Comparison of ENCODE assay signal across 17 cellular contexts in the genomic region with DNA sequence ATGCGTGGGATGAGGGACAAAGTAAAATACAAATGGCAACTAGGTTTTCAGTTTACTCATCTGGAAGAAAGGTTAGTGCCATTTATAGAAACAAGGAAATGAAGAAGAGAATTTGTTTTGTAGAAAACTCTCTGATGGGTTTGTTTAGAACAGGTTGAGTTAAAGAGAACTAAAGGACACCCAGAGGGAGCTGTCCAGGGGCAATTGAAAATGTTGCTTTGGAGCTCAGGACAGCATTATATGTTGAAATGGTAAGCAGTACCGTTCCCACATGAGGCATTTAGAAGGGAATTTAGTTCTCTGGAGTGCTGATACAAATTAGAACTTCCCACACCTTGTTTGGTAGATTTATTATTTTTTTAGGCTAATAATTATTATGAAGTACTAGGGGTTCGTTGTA.
DNase-seq lines count a peak whose midpoint lies in the region; TF ChIP-seq lines count a peak whose summit lies in the region.
"Had no signal": no experiment of that assay in that cellular context is flagged by ENCODE, and none has a peak within 500 bp of the region (broad histone marks: within the 10 kb centered on the region; RNA-seq: fewer than 3 reads in every experiment).

No MANE protein-coding gene starts in this region.

- no peak overlapping the region for H4K5ac ChIP-seq in H9 (ENCODE audit: insufficient read length, low read depth, low read length)

- H3K9ac ChIP-seq in H9 (ENCODE audit: extremely low read depth, insufficient read length, low read length) = no peak overlapping the region
- no peak overlapping the region for H3K9ac ChIP-seq in HUES64 (ENCODE audit: low read depth, low read length)
- H3K9ac ChIP-seq in iPS-20b (ENCODE audit: low read depth, low read length) = no peak overlapping the region
- H3K9ac ChIP-seq: GM23248 had no signal

- no peak overlapping the region for H2AK5ac ChIP-seq in H9 (ENCODE audit: insufficient read length, low read length)

- DNase-seq in H9 (no peak), EL (no peak), A673 (ENCODE audit: low spot score) (no peak)
- no peak for DNase-seq in activated CD4-positive, alpha-beta T cell treated with anti-CD3 and anti-CD28 coated beads for 1 hour
- DNase-seq: 8988T; C1 segment of cervical spinal cord; Calu3; CD4-positive, alpha-beta memory T cell; COR-L47; DMS53; DMS79 treated with DMSO at 0.1 percent for 48 hours; GM23248; HCEC 1CT had no signal

- H4K20me1 ChIP-seq in H9 (ENCODE audit: control insufficient read depth, insufficient read depth, insufficient read length) = no peaks in the 10 kb centered on the region

- H3K36me3 ChIP-seq in HUES64 (ENCODE audit: insufficient read depth, low read length) (peaks cover 100% of the 10 kb centered on the region), iPS-20b (ENCODE audit: insufficient read depth, low read depth, low read length) (peaks cover 100% of the 10 kb centered on the region), A673 (ENCODE audit: insufficient read depth, low read length, poor library complexity, severe bottlenecking) (peaks cover 25% of the 10 kb centered on the region)

- H2BK20ac ChIP-seq in H9 (ENCODE audit: low read depth, low read length, poor library complexity, severe bottlenecking) = no peak overlapping the region

- H3K14ac ChIP-seq in H9 (ENCODE audit: insufficient read depth, low read length) = no peak overlapping the region

- H3K23ac ChIP-seq in H9 (ENCODE audit: insufficient read length, low read depth, low read length) = no peak overlapping the region

- peaks cover 5% of the 10 kb centered on the region for H3K79me1 ChIP-seq in H9 (ENCODE audit: insufficient read depth, low read depth, low read length, poor library complexity, severe bottlenecking)

- no peak overlapping the region for H2BK15ac ChIP-seq in H9 (ENCODE audit: low read depth, low read length)

- H3T11ph ChIP-seq in H9 (ENCODE audit: low read length) = no peak overlapping the region

- no peaks in the 10 kb centered on the region for H3K23me2 ChIP-seq in H9 (ENCODE audit: insufficient read length, low read depth, low read length, poor library complexity, severe bottlenecking)

- H3K9me3 Mint-ChIP-seq in H9 = no peaks in the 10 kb centered on the region
- peaks cover 0 to 8% (median 3%) of the 10 kb centered on the region in 5 experiments for H3K9me3 Mint-ChIP-seq in brain

- no peak overlapping the region for H3K4ac ChIP-seq in H9 (ENCODE audit: low read depth, low read length)

- intact Hi-C loops in A673 (cut with micrococcal nuclease; ENCODE audit: unreplicated experiment) = no loop called here

- no peak overlapping the region for H2BK12ac ChIP-seq in H9 (ENCODE audit: insufficient read length, low read depth, low read length)

- H2BK5ac ChIP-seq in H9 (ENCODE audit: insufficient read length, low read length) = no peak overlapping the region

- no TSS peak for BruUV-seq in A673 (replicated peaks; lab: Mats Ljungman, UMichigan)

- H3K79me2 ChIP-seq in H9 (ENCODE audit: insufficient read depth, low read length) = no peaks in the 10 kb centered on the region

- H3K4me3 Mint-ChIP-seq in H9 (0 out of 5 replicates have a peak overlapping the region, but pooled peaks of 1 of the 2 experiments have one; percentile 3), brain (no peak overlapping the region)
- H3K4me3 Mint-ChIP-seq: CD4-positive, alpha-beta memory T cell had no signal

- peaks cover 31 to 33% of the 10 kb centered on the region in 2 experiments for H3K4me1 Mint-ChIP-seq in H9
- H3K4me1 Mint-ChIP-seq in brain = peaks cover 28% of the 10 kb centered on the region
- H3K4me1 Mint-ChIP-seq: CD4-positive, alpha-beta memory T cell had no signal

- H3K4me1 ChIP-seq in H9 (ENCODE audit: insufficient read depth, low read length) = peaks cover 2% of the 10 kb centered on the region; the same call in 1 of the 2 replicates
- peaks cover 25% of the 10 kb centered on the region for H3K4me1 ChIP-seq in HUES64 (ENCODE audit: insufficient read depth, low read length)
- H3K4me1 ChIP-seq in iPS-20b (ENCODE audit: insufficient read depth, low read length) = peaks cover 21% of the 10 kb centered on the region; the same call in 1 of the 2 replicates
- H3K4me1 ChIP-seq in A673 (ENCODE audit: insufficient read depth, low read length, poor library complexity, severe bottlenecking) = no peaks in the 10 kb centered on the region

- H3K27ac ChIP-seq in H9 (ENCODE audit: insufficient read length, low read depth, low read length) (peak overlapping the region; percentile 38), HUES64 (ENCODE audit: low read depth, low read length) (peak overlapping the region; percentile 64; the same call in 1 of the 2 replicates), iPS-20b (ENCODE audit: low read length) (peak overlapping the region; percentile 13), A673 (ENCODE audit: low read depth, low read length, poor library complexity, severe bottlenecking) (no peak overlapping the region)
- H3K27ac ChIP-seq: A549, GM23248 had no signal

- CTCF ChIA-PET in A673 (lab: Charles Lee) = no interaction called here

- H2AFZ ChIP-seq in H9 (ENCODE audit: low read length) = no peak overlapping the region
- H2AFZ ChIP-seq: GM23248 had no signal

- H4K91ac ChIP-seq in H9 (ENCODE audit: insufficient read length, low read depth, low read length) = no peak overlapping the region

- H3K9me3 ChIP-seq in H9 (ENCODE audit: control insufficient read depth, low read depth, low read length) (no peaks in the 10 kb centered on the region), HUES64 (ENCODE audit: insufficient read depth, low read depth, low read length) (no peaks in the 10 kb centered on the region), iPS-20b (ENCODE audit: insufficient read depth, low read depth, low read length) (no peaks in the 10 kb centered on the region), A673 (ENCODE audit: low read depth, low read length, poor library complexity, severe bottlenecking) (no peaks in the 10 kb centered on the region)
- H3K9me3 ChIP-seq: A549 had no signal

- peak overlapping the region; percentile 48 for H3K4me2 ChIP-seq in H9 (ENCODE audit: insufficient read depth, insufficient read length, low read length)
- H3K4me2 ChIP-seq: A549 had no signal

- TF ChIP-seq CTCF in H9 (conservative IDR thresholded peaks at IDR 0.05) (no peak), brain (conservative IDR thresholded peaks at IDR 0.05) (no peak), A673 (conservative IDR thresholded peaks at IDR 0.05; ENCODE audit: low read depth, low read length) (no peak)

- POLR2A ChIA-PET in A673 (lab: Charles Lee; ENCODE audit: low non-redundant PET) = no interaction called here

- no peak overlapping the region for H3K18ac ChIP-seq in H9 (ENCODE audit: insufficient read length, low read depth, low read length)

- no peak overlapping the region for H3K4me3 ChIP-seq in HUES64 (ENCODE audit: low read length)
- peak overlapping the region; percentile 20; the same call in 1 of the 2 replicates for H3K4me3 ChIP-seq in iPS-20b (ENCODE audit: low read length)
- no peak overlapping the region for H3K4me3 ChIP-seq in A673 (ENCODE audit: low read depth, low read length, poor library complexity, severe bottlenecking)
- H3K4me3 ChIP-seq: A549, GM23248 had no signal

- peak overlapping the region in 2 of 3 experiments; percentile 82 to 92; a peak in 5 of 7 replicates for H3K27ac Mint-ChIP-seq in H9
- H3K27ac Mint-ChIP-seq in brain = peak overlapping the region in 4 of 5 experiments; percentile 3 to 68 (median 22)
- H3K27ac Mint-ChIP-seq: CD4-positive, alpha-beta memory T cell had no signal

- no peak overlapping the region for H4K8ac ChIP-seq in H9 (replicated peaks; ENCODE audit: insufficient read length, low read depth, low read length)

- H3K27me3 ChIP-seq in H9 (ENCODE audit: insufficient read depth, low read length) (no peaks in the 10 kb centered on the region), HUES64 (ENCODE audit: insufficient read depth, low read length) (no peaks in the 10 kb centered on the region), iPS-20b (ENCODE audit: insufficient read depth, low read length) (no peaks in the 10 kb centered on the region), A673 (replicated peaks; ENCODE audit: insufficient read depth, low read depth, low read length, poor library complexity) (no peaks in the 10 kb centered on the region)

- no peak overlapping the region for H2BK120ac ChIP-seq in H9 (ENCODE audit: low read depth, low read length, poor library complexity, severe bottlenecking)

- H3K36me3 Mint-ChIP-seq in H9 (ENCODE audit: insufficient read depth in 1 of 3, low read depth in 3 of 3) = peaks cover 66 to 85% (median 83%) of the 10 kb centered on the region in 3 experiments
- peaks cover 98% of the 10 kb centered on the region for H3K36me3 Mint-ChIP-seq in brain
- H3K36me3 Mint-ChIP-seq: CD4-positive, alpha-beta memory T cell had no signal

- H3K27me3 Mint-ChIP-seq in H9 (ENCODE audit: low read depth) = no peaks in the 10 kb centered on the region
- H3K27me3 Mint-ChIP-seq in brain = no peaks in the 10 kb centered on the region
- H3K27me3 Mint-ChIP-seq: CD4-positive, alpha-beta memory T cell had no signal

- H3K56ac ChIP-seq in H9 (ENCODE audit: insufficient read length, low read depth, low read length) = no peak overlapping the region

- no CpG with 5 or more reads among the region's 3 CpGs for WGBS in H9 (ENCODE audit: extremely low coverage, insufficient read length, low lambda C conversion rate)
- 88% methylated on average over 3 of the region's 3 CpGs for WGBS in HUES64
